In the genomic region with DNA sequence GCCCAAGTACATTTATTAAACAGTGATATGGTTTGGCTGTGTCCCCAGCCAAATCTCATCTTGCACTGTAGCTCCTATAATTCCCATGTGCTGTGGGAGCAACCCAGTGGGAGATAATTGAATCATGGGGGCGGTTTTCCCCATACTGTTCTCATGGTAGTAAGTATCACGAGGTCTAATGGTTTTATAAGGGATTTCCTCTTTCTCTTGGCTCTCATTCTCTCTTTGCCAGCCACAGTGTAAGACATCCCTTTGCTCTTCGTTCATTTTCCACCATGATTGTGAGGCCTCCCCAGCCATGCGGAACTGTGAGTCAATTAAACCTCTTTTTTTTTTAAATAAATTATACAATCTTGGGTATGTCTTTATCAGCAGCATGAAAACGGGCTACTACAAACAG, we compare ENCODE assay signal across 22 cellular contexts.
"Had no signal": no experiment of that assay in that cellular context is flagged by ENCODE, and none has a peak within 500 bp of the region (broad histone marks: within the 10 kb centered on the region; RNA-seq: fewer than 3 reads in every experiment).

No MANE protein-coding gene starts in this region.

- ATAC-seq: effector memory CD8-positive, alpha-beta T cell; esophagus mucosa; gastrocnemius medialis; heart right ventricle; left cardiac atrium; left lung; left ventricle myocardium superior; lower lobe of right lung; mucosa of descending colon; naive thymus-derived CD8-positive, alpha-beta T cell had no signal

- DNase-seq: cortex of kidney; effector CD8-positive, alpha-beta T cell; effector memory CD8-positive, alpha-beta T cell; endodermal cell; erythroblast; esophagus squamous epithelium; foreskin fibroblast; foreskin melanocyte; gastrocnemius medialis; glutamatergic neuron; head of caudate nucleus; heart right ventricle; hippocampal formation; left cardiac atrium; left lung; left ventricle myocardium superior; lower lobe of right lung; mesenchymal stem cell; mucosa of descending colon; naive B cell; naive thymus-derived CD8-positive, alpha-beta T cell had no signal
